10 cellular contexts compared by ENCODE assay signal in the genomic region with DNA sequence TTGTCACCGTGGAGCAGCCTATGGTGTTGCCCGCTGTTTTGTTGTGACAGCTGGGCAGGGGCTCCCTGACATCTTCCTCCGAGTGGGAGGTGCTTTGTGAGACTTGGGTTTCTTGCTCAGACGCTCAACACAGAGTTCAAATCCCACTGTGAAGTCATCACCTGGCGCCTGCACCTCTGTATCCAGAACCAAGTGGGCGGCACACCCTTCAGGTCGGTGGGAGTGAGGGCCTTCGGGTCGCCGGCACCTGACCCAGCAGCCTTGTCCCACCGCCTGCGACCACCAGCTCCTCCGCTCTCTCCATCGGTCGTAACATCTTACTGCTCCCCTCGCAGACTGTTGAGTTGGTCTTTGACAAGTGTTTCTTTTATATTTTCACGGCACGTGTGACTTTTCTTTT.
"Had no signal": no experiment of that assay in that cellular context is flagged by ENCODE, and none has a peak within 500 bp of the region (broad histone marks: within the 10 kb centered on the region; RNA-seq: fewer than 3 reads in every experiment).

No MANE protein-coding gene starts in this region.

- H3K27ac Mint-ChIP-seq: activated CD4-positive, alpha-beta memory T cell treated with anti-CD3 and anti-CD28 coated beads for 36 hours; neural progenitor cell had no signal

- DNase-seq: activated CD4-positive, alpha-beta memory T cell treated with anti-CD3 and anti-CD28 coated beads for 36 hours; activated CD4-positive, alpha-beta T cell treated with anti-CD3 and anti-CD28 coated beads for 1 hour; activated naive CD4-positive, alpha-beta T cell treated with Interleukin-2 at 50 U/mL for 16 hours; naive B cell; pancreas; stimulated activated CD4-positive, alpha-beta T cell treated with anti-CD3 and anti-CD28 coated beads, Interleukin-12 subunit alpha, Interleukin-12 subunit beta, amount 100 ng/mL, for 4 hours; stimulated activated CD4-positive, alpha-beta T cell treated with anti-CD3 and anti-CD28 coated beads, Interleukin-2, amount 100 ng/mL, for 24 hours; T1000 had no signal

- ATAC-seq: pancreas; stimulated activated effector memory CD8-positive, alpha-beta T cell treated with anti-CD3 and anti-CD28 coated beads, Interleukin-12 subunit alpha, Interleukin-12 subunit beta, amount 100 ng/mL, for 72 hours had no signal

- H3K36me3 Mint-ChIP-seq: naive B cell, neural progenitor cell had no signal

- H3K9me3 Mint-ChIP-seq: activated CD4-positive, alpha-beta memory T cell treated with anti-CD3 and anti-CD28 coated beads for 36 hours; stimulated activated effector memory CD8-positive, alpha-beta T cell treated with anti-CD3 and anti-CD28 coated beads, Interleukin-12 subunit alpha, Interleukin-12 subunit beta, amount 100 ng/mL, for 72 hours had no signal

- H3K4me3 Mint-ChIP-seq: activated CD4-positive, alpha-beta memory T cell treated with anti-CD3 and anti-CD28 coated beads for 36 hours; neural progenitor cell; stimulated activated effector memory CD8-positive, alpha-beta T cell treated with anti-CD3 and anti-CD28 coated beads, Interleukin-12 subunit alpha, Interleukin-12 subunit beta, amount 100 ng/mL, for 72 hours had no signal
